Comparison of ENCODE assay signal across 25 cellular contexts in genomic region chr14:77064535-77065178, GRCh38. TPM values are rescaled to one million over a fixed set of nuclear protein-coding genes. Genes with fewer than 3 reads are reported as not detected.
A peak's percentile ranks its signal among the peaks of the same experiment; 100 is the strongest.
DNase-seq lines count a peak whose midpoint lies in the region; ATAC-seq and TF ChIP-seq lines count a peak whose summit lies in the region.
"Had no signal": no experiment of that assay in that cellular context is flagged by ENCODE, and none has a peak within 500 bp of the region (broad histone marks: within the 10 kb centered on the region; RNA-seq: fewer than 3 reads in every experiment).

No MANE protein-coding gene starts in this region.

- DNase-seq in DMS 273 treated with DMSO at 0.1 percent for 48 hours (lab: John Stamatoyannopoulos, UW): peak; percentile 24
- DNase-seq in neural progenitor cell (ENCODE audit: low spot score): no peak
- DNase-seq in D341Med (ENCODE audit: low spot score): no peak
- DNase-seq: activated naive CD4-positive, alpha-beta T cell treated with Interleukin-2 at 50 U/mL for 16 hours; activated T-cell treated with anti-CD3 and anti-CD28 coated beads, Interleukin-2, amount 50 U/mL, for 4 hours; body of pancreas; cerebellar nuclear complex; DND-41; gastrocnemius medialis; GF-D8; hippocampal formation; mammary epithelial cell; NCI-H345; SHP77; stimulated activated CD8-positive, alpha-beta memory T cell treated with anti-CD3 and anti-CD28 coated beads, Interleukin-4, amount 100 ng/mL, for 48 hours; T-helper 17 cell; transverse colon had no signal

- no peak overlapping the region for H3K4me3 Mint-ChIP-seq in dendritic cell treated with granulocyte-macrophage colony-stimulating factor and Interleukin-4, amounts not matched to agents 40 ng/mL and 50 ng/mL, for 4 days
- H3K4me3 Mint-ChIP-seq in neural progenitor cell: no peak overlapping the region
- H3K4me3 Mint-ChIP-seq: activated T-cell treated with anti-CD3 and anti-CD28 coated beads, Interleukin-2, amount 50 U/mL, for 4 hours; T-helper 17 cell had no signal

- H3K4me2 ChIP-seq in BLaER1 (peak overlapping the region; percentile 59; the same call in 1 of the 2 replicates), neural progenitor cell (no peak overlapping the region)

- intact Hi-C loops in dendritic cell treated with granulocyte-macrophage colony-stimulating factor and Interleukin-4, amounts not matched to agents 40 ng/mL and 50 ng/mL, for 4 days (cut with micrococcal nuclease): no loop called here

- H3F3A ChIP-seq in neural progenitor cell (ENCODE audit: low read depth): no peaks in the 10 kb centered on the region

- peaks cover 35% of the 10 kb centered on the region for H3K4me1 Mint-ChIP-seq in dendritic cell treated with granulocyte-macrophage colony-stimulating factor and Interleukin-4, amounts not matched to agents 40 ng/mL and 50 ng/mL, for 4 days (ENCODE audit: low read depth)
- H3K4me1 Mint-ChIP-seq in neural progenitor cell: peaks cover 49% of the 10 kb centered on the region

- TF ChIP-seq CTCF in neural progenitor cell (IDR thresholded peaks at IDR 0.05): no peak

- H3K27ac ChIP-seq in BLaER1 (no peak overlapping the region), neural progenitor cell (no peak overlapping the region)
- H3K27ac ChIP-seq: adrenal gland, body of pancreas, gastrocnemius medialis, neutrophil, right atrium auricular region, transverse colon had no signal

- H3K9me3 ChIP-seq in BLaER1: no peaks in the 10 kb centered on the region
- H3K9me3 ChIP-seq in neural progenitor cell (ENCODE audit: low read depth): no peaks in the 10 kb centered on the region
- H3K9me3 ChIP-seq: adrenal gland, body of pancreas, gastrocnemius medialis, neutrophil, right atrium auricular region, transverse colon had no signal

- peaks cover 20% of the 10 kb centered on the region for H3K27me3 Mint-ChIP-seq in dendritic cell treated with granulocyte-macrophage colony-stimulating factor and Interleukin-4, amounts not matched to agents 40 ng/mL and 50 ng/mL, for 4 days
- peaks cover 13% of the 10 kb centered on the region for H3K27me3 Mint-ChIP-seq in neural progenitor cell (ENCODE audit: insufficient read depth, low read depth)

- H4K20me1 ChIP-seq in BLaER1 (no peaks in the 10 kb centered on the region), neural progenitor cell (ENCODE audit: low read depth) (no peaks in the 10 kb centered on the region)

- no peak overlapping the region for H3K9ac ChIP-seq in BLaER1
- no peak overlapping the region for H3K9ac ChIP-seq in neural progenitor cell

- ATAC-seq in GM21723 (IDR thresholded peaks at IDR 0.05; ENCODE audit: unreplicated experiment): no peak
- no peak for ATAC-seq in GM18861 (IDR thresholded peaks at IDR 0.05; ENCODE audit: unreplicated experiment)
- ATAC-seq: activated T-cell treated with anti-CD3 and anti-CD28 coated beads, Interleukin-2, amount 50 U/mL, for 4 hours; body of pancreas; gastrocnemius medialis; T-helper 17 cell had no signal

- no peak overlapping the region for H2AFZ ChIP-seq in neural progenitor cell (replicated peaks)

- no peaks in the 10 kb centered on the region for H3K79me2 ChIP-seq in neural progenitor cell (ENCODE audit: low read depth)

- no peak overlapping the region for H3K4me3 ChIP-seq in BLaER1
- H3K4me3 ChIP-seq in neural progenitor cell: no peak overlapping the region
- H3K4me3 ChIP-seq: adrenal gland, body of pancreas, gastrocnemius medialis, right atrium auricular region, transverse colon had no signal

- no peaks in the 10 kb centered on the region for H3K27me3 ChIP-seq in BLaER1
- no peaks in the 10 kb centered on the region for H3K27me3 ChIP-seq in neural progenitor cell
- H3K27me3 ChIP-seq: adrenal gland, body of pancreas, gastrocnemius medialis, right atrium auricular region, transverse colon had no signal

- H3K36me3 ChIP-seq in BLaER1 (no peaks in the 10 kb centered on the region), neural progenitor cell (no peaks in the 10 kb centered on the region)
- H3K36me3 ChIP-seq: adrenal gland, gastrocnemius medialis, neutrophil, right atrium auricular region, transverse colon had no signal

- H3K27ac Mint-ChIP-seq in dendritic cell treated with granulocyte-macrophage colony-stimulating factor and Interleukin-4, amounts not matched to agents 40 ng/mL and 50 ng/mL, for 4 days: peak overlapping the region; percentile 14
- H3K27ac Mint-ChIP-seq in neural progenitor cell: peak overlapping the region; percentile 73
- H3K27ac Mint-ChIP-seq: T-helper 17 cell had no signal

- H3K4me1 ChIP-seq in BLaER1 (peaks cover 47% of the 10 kb centered on the region), neural progenitor cell (peaks cover 7% of the 10 kb centered on the region)

- no peaks in the 10 kb centered on the region for H3K9me3 Mint-ChIP-seq in dendritic cell treated with granulocyte-macrophage colony-stimulating factor and Interleukin-4, amounts not matched to agents 40 ng/mL and 50 ng/mL, for 4 days
- no peaks in the 10 kb centered on the region for H3K9me3 Mint-ChIP-seq in neural progenitor cell
- H3K9me3 Mint-ChIP-seq: activated T-cell treated with anti-CD3 and anti-CD28 coated beads, Interleukin-2, amount 50 U/mL, for 4 hours; IgD-negative memory B cell had no signal

- H3K36me3 Mint-ChIP-seq in dendritic cell treated with granulocyte-macrophage colony-stimulating factor and Interleukin-4, amounts not matched to agents 40 ng/mL and 50 ng/mL, for 4 days (ENCODE audit: low read depth): no peaks in the 10 kb centered on the region
- H3K36me3 Mint-ChIP-seq in neural progenitor cell: peaks cover 2% of the 10 kb centered on the region
- H3K36me3 Mint-ChIP-seq: IgD-negative memory B cell had no signal

RNA-seq across cellular contexts. Expression of gene CIPC, which starts 33.4 kb away (rescaled TPM):
- total RNA-seq in neural progenitor cell (ENCODE audit: low replicate concordance): 22.5 and 24.3 TPM in 2 replicates

RNA-seq across cellular contexts. Expression of gene IRF2BPL, which starts 36.1 kb away (rescaled TPM):
- 4.8 and 14.9 TPM in 2 replicates for total RNA-seq in neural progenitor cell (ENCODE audit: low replicate concordance)
